In the genomic region with DNA sequence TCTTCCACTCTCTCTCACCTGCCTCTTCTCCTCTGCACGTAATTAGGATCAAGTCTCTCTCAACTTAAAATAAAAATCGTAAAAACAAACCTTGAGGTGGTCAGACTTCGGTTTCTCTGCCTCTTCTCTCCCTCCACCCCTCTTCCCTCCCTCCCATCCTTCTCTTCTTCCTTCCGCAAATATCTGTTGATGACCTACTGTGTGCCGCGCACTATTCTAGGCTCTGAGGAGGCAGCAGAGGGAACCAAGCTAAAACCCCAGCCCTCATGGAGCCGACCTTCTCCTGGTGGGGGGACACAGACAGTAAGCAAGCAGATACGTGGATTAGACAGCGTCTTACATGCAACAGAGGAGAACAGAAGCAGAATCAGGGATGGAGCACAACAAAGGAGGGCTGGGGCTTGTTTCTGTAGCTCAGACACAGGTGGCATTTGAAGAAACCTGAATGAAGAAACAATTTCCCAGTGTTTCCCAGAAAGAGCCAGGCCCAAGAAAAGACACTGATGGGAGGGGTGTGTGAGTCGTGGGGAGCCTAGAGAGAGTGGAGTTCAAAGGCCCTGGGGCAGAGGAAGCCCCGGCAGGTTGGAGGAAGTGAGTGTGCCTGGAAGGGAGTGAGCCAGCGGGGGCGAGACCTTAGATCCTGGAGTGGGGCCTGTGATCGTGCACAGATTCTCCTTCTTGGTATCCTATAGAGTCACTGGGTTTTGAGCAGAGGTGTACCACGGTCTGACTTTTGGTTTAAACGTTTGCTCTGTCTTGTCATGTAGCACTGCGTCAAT, we compare ENCODE assay signal across 2 cellular contexts.
A peak's percentile ranks its signal among the peaks of the same experiment; 100 is the strongest.
TF ChIP-seq lines count a peak whose summit lies in the region.

No MANE protein-coding gene starts in this region.

TF ChIP-seq in HepG2, 621 proteins besides CTCF, POLR2A, EP300 and RAD21:
- TF ChIP-seq AGO2 (optimal IDR thresholded peaks at IDR 0.05; ENCODE audit: low read depth, low read length) (no peak), ZKSCAN1 (IDR thresholded peaks at IDR 0.05; ENCODE audit: low read length) (peak; percentile 39; the same call in 1 of the 2 replicates), SMAD3 (CRISPR knock-in tag; IDR thresholded peaks at IDR 0.05) (no peak), KDM1A (CRISPR knock-in tag; IDR thresholded peaks at IDR 0.05) (no peak), KDM2A (CRISPR knock-in tag; IDR thresholded peaks at IDR 0.05; ENCODE audit: borderline replicate concordance, low read depth) (no peak), FOXA1 (IDR thresholded peaks at IDR 0.05) (no peak), FOXA1 (CRISPR knock-in tag; IDR thresholded peaks at IDR 0.05) (0 out of 2 replicates have a peak, but pooled peaks have one; percentile 26), ZNF224 (CRISPR knock-in tag; IDR thresholded peaks at IDR 0.05) (no peak)
- TF ChIP-seq, protein P1, sequence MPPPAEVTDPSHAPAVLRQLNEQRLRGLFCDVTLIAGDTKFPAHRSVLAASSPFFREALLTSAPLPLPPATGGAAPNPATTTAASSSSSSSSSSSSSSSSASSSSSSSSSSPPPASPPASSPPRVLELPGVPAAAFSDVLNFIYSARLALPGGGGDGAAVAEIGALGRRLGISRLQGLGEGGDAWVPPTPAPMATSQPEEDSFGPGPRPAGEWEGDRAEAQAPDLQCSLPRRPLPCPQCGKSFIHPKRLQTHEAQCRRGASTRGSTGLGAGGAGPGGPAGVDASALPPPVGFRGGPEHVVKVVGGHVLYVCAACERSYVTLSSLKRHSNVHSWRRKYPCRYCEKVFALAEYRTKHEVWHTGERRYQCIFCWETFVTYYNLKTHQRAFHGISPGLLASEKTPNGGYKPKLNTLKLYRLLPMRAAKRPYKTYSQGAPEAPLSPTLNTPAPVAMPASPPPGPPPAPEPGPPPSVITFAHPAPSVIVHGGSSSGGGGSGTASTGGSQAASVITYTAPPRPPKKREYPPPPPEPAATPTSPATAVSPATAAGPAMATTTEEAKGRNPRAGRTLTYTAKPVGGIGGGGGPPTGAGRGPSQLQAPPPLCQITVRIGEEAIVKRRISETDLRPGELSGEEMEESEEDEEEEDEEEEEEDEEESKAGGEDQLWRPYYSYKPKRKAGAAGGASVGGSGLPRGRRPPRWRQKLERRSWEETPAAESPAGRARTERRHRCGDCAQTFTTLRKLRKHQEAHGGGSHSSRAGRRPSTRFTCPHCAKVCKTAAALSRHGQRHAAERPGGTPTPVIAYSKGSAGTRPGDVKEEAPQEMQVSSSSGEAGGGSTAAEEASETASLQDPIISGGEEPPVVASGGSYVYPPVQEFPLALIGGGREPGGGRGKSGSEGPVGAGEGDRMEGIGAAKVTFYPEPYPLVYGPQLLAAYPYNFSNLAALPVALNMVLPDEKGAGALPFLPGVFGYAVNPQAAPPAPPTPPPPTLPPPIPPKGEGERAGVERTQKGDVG (CRISPR knock-in tag; IDR thresholded peaks at IDR 0.05; ENCODE audit: borderline replicate concordance) = no peak

TF ChIP-seq in K562, 482 proteins besides CTCF, POLR2A, EP300 and RAD21:
- no peak for TF ChIP-seq JUNB (CRISPR knock-in tag; conservative IDR thresholded peaks at IDR 0.05)
- TF ChIP-seq ZKSCAN1 (IDR thresholded peaks at IDR 0.05; ENCODE audit: low read depth, low read length) = peak; percentile 92
